13 cellular contexts compared by ENCODE assay signal in the genomic region with DNA sequence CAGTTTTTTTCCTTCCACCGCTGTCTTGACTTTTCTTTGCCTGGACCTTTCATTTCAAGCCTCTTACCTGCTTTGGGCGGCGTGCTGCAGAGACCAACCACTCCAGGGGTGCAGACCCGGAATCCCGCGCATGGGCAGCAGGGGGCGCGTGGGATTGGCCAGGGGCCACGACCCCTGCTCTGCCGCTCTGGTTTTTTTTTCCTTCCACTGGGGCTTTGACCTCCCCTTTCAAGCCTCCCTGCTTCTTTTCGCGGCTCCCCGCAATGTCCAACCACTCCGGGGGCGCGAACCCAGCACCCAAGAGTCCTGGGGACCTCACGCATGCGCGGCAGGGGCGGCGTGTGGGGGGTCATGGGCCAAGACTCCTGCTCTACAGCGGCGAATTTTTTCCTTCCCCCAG.
DNase-seq lines count a peak whose midpoint lies in the region; ATAC-seq and TF ChIP-seq lines count a peak whose summit lies in the region.
"Had no signal": no experiment of that assay in that cellular context is flagged by ENCODE, and none has a peak within 500 bp of the region (broad histone marks: within the 10 kb centered on the region; RNA-seq: fewer than 3 reads in every experiment).

No MANE protein-coding gene starts in this region.

- H3K4me3 Mint-ChIP-seq in natural killer cell treated with Interleukin-12 subunit alpha and Interleukin-12 subunit beta and Interleukin-15 and Interleukin-18, amount 100 ng/mL, for 72 hours, result no peak overlapping the region
- H3K4me3 Mint-ChIP-seq in WTC11, result no peak overlapping the region
- H3K4me3 Mint-ChIP-seq in natural killer cell, result no peak overlapping the region
- H3K4me3 Mint-ChIP-seq: activated naive CD8-positive, alpha-beta T cell treated with anti-CD3 and anti-CD28 coated beads for 36 hours; naive thymus-derived CD8-positive, alpha-beta T cell had no signal

- intact Hi-C loops in natural killer cell (cut with micrococcal nuclease), result no loop called here

- TF ChIP-seq CTCF in WTC11 (IDR thresholded peaks at IDR 0.05), result no peak
- TF ChIP-seq CTCF in natural killer cell (IDR thresholded peaks at IDR 0.05), result no peak

- H3K9me3 Mint-ChIP-seq in natural killer cell treated with Interleukin-12 subunit alpha and Interleukin-12 subunit beta and Interleukin-15 and Interleukin-18, amount 100 ng/mL, for 72 hours, result no peaks in the 10 kb centered on the region
- H3K9me3 Mint-ChIP-seq in WTC11 (no peaks in the 10 kb centered on the region), natural killer cell (peaks cover 0 to 4% of the 10 kb centered on the region in 2 donors)

- in situ Hi-C loops in Caki2 (cut with HindIII; ENCODE audit: low pct_unique_long_range_greater_than_20kb, low sequenced_read_pairs), result no loop called here
- in situ Hi-C loops in SK-MEL-5 (cut with HindIII; ENCODE audit: low pct_unique_long_range_greater_than_20kb, low sequenced_read_pairs), result no loop called here

- no peaks in the 10 kb centered on the region for H3K36me3 Mint-ChIP-seq in natural killer cell treated with Interleukin-12 subunit alpha and Interleukin-12 subunit beta and Interleukin-15 and Interleukin-18, amount 100 ng/mL, for 72 hours
- H3K36me3 Mint-ChIP-seq in WTC11 (peaks cover 17% of the 10 kb centered on the region), natural killer cell (no peaks in the 10 kb centered on the region)
- H3K36me3 Mint-ChIP-seq: naive thymus-derived CD8-positive, alpha-beta T cell had no signal

- H3K27me3 Mint-ChIP-seq in natural killer cell treated with Interleukin-12 subunit alpha and Interleukin-12 subunit beta and Interleukin-15 and Interleukin-18, amount 100 ng/mL, for 72 hours, result no peaks in the 10 kb centered on the region
- H3K27me3 Mint-ChIP-seq in WTC11 (ENCODE audit: low read depth) (no peaks in the 10 kb centered on the region; the same call in 1 of the 2 replicates), natural killer cell (ENCODE audit: low read depth in 2 of 2) (no peaks in the 10 kb centered on the region)
- H3K27me3 Mint-ChIP-seq: activated naive CD8-positive, alpha-beta T cell treated with anti-CD3 and anti-CD28 coated beads for 36 hours had no signal

- no peak for ATAC-seq in natural killer cell treated with Interleukin-12 subunit alpha and Interleukin-12 subunit beta and Interleukin-15 and Interleukin-18, amount 100 ng/mL, for 72 hours
- ATAC-seq in GM19467 (IDR thresholded peaks at IDR 0.05; ENCODE audit: unreplicated experiment) (no peak), WTC11 (no peak), natural killer cell (no peak)
- ATAC-seq: naive thymus-derived CD8-positive, alpha-beta T cell had no signal

- POLR2A ChIA-PET in WTC11 (lab: Charles Lee), result no interaction called here

- peak; percentile 94 for DNase-seq in 8988T
- DNase-seq in Caki2 (ENCODE audit: low read depth), result peak; percentile 27
- peak; percentile 71 for DNase-seq in LoVo (ENCODE audit: low spot score)
- peak; percentile 56 for DNase-seq in SK-MEL-5 (ENCODE audit: low read depth, low spot score)
- DNase-seq in natural killer cell treated with Interleukin-12 subunit alpha and Interleukin-12 subunit beta and Interleukin-15 and Interleukin-18, amount 100 ng/mL, for 72 hours (ENCODE audit: low spot score), result no peak
- no peak for DNase-seq in WTC11 (ENCODE audit: low spot score)
- no peak for DNase-seq in natural killer cell
- DNase-seq: activated CD4-positive, CD25-positive, alpha-beta regulatory T cell treated with anti-CD3 and anti-CD28 coated beads, Interleukin-2, amount 50 U/mL, for 72 hours; activated naive CD8-positive, alpha-beta T cell treated with anti-CD3 and anti-CD28 coated beads for 36 hours; activated T-cell treated with anti-CD3 and anti-CD28 coated beads for 4 hours; IMR-90; naive thymus-derived CD8-positive, alpha-beta T cell had no signal

- H3K4me1 Mint-ChIP-seq in natural killer cell treated with Interleukin-12 subunit alpha and Interleukin-12 subunit beta and Interleukin-15 and Interleukin-18, amount 100 ng/mL, for 72 hours (ENCODE audit: low read depth in 2 of 2), result no peaks in the 10 kb centered on the region
- H3K4me1 Mint-ChIP-seq in WTC11 (no peaks in the 10 kb centered on the region), natural killer cell (no peaks in the 10 kb centered on the region)
- H3K4me1 Mint-ChIP-seq: activated naive CD8-positive, alpha-beta T cell treated with anti-CD3 and anti-CD28 coated beads for 36 hours; naive thymus-derived CD8-positive, alpha-beta T cell had no signal

- no peak overlapping the region for H3K27ac Mint-ChIP-seq in natural killer cell treated with Interleukin-12 subunit alpha and Interleukin-12 subunit beta and Interleukin-15 and Interleukin-18, amount 100 ng/mL, for 72 hours
- H3K27ac Mint-ChIP-seq in WTC11 (no peak overlapping the region), natural killer cell (no peak overlapping the region)
- H3K27ac Mint-ChIP-seq: activated naive CD8-positive, alpha-beta T cell treated with anti-CD3 and anti-CD28 coated beads for 36 hours had no signal

- CTCF ChIA-PET in WTC11 (lab: Charles Lee), result no interaction called here

TF ChIP-seq in WTC11, 78 proteins besides CTCF, POLR2A, EP300 and RAD21 (continues in another document):
- TF ChIP-seq CBFB (CRISPR knock-in tag; IDR thresholded peaks at IDR 0.05; ENCODE audit: low read depth) (no peak), IRF2 (CRISPR knock-in tag; IDR thresholded peaks at IDR 0.05; ENCODE audit: borderline replicate concordance, low read depth) (no peak), ELF4 (CRISPR knock-in tag; IDR thresholded peaks at IDR 0.05; ENCODE audit: low read depth) (no peak), GRHL2 (CRISPR knock-in tag; IDR thresholded peaks at IDR 0.05; ENCODE audit: insufficient replicate concordance, severe bottlenecking) (no peak)
- TF ChIP-seq, protein P1, sequence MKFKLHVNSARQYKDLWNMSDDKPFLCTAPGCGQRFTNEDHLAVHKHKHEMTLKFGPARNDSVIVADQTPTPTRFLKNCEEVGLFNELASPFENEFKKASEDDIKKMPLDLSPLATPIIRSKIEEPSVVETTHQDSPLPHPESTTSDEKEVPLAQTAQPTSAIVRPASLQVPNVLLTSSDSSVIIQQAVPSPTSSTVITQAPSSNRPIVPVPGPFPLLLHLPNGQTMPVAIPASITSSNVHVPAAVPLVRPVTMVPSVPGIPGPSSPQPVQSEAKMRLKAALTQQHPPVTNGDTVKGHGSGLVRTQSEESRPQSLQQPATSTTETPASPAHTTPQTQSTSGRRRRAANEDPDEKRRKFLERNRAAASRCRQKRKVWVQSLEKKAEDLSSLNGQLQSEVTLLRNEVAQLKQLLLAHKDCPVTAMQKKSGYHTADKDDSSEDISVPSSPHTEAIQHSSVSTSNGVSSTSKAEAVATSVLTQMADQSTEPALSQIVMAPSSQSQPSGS (CRISPR knock-in tag; IDR thresholded peaks at IDR 0.05; ENCODE audit: borderline replicate concordance, low read depth), result no peak
- TF ChIP-seq, protein P2, sequence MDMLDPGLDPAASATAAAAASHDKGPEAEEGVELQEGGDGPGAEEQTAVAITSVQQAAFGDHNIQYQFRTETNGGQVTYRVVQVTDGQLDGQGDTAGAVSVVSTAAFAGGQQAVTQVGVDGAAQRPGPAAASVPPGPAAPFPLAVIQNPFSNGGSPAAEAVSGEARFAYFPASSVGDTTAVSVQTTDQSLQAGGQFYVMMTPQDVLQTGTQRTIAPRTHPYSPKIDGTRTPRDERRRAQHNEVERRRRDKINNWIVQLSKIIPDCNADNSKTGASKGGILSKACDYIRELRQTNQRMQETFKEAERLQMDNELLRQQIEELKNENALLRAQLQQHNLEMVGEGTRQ (CRISPR knock-in tag; IDR thresholded peaks at IDR 0.05), result no peak
- TF ChIP-seq, protein P3, sequence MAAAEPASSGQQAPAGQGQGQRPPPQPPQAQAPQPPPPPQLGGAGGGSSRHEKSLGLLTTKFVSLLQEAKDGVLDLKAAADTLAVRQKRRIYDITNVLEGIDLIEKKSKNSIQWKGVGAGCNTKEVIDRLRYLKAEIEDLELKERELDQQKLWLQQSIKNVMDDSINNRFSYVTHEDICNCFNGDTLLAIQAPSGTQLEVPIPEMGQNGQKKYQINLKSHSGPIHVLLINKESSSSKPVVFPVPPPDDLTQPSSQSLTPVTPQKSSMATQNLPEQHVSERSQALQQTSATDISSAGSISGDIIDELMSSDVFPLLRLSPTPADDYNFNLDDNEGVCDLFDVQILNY (CRISPR knock-in tag; IDR thresholded peaks at IDR 0.05), result no peak
- TF ChIP-seq, protein P4, sequence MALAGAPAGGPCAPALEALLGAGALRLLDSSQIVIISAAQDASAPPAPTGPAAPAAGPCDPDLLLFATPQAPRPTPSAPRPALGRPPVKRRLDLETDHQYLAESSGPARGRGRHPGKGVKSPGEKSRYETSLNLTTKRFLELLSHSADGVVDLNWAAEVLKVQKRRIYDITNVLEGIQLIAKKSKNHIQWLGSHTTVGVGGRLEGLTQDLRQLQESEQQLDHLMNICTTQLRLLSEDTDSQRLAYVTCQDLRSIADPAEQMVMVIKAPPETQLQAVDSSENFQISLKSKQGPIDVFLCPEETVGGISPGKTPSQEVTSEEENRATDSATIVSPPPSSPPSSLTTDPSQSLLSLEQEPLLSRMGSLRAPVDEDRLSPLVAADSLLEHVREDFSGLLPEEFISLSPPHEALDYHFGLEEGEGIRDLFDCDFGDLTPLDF (CRISPR knock-in tag; IDR thresholded peaks at IDR 0.05), result no peak
- TF ChIP-seq, protein P5, sequence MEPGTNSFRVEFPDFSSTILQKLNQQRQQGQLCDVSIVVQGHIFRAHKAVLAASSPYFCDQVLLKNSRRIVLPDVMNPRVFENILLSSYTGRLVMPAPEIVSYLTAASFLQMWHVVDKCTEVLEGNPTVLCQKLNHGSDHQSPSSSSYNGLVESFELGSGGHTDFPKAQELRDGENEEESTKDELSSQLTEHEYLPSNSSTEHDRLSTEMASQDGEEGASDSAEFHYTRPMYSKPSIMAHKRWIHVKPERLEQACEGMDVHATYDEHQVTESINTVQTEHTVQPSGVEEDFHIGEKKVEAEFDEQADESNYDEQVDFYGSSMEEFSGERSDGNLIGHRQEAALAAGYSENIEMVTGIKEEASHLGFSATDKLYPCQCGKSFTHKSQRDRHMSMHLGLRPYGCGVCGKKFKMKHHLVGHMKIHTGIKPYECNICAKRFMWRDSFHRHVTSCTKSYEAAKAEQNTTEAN (CRISPR knock-in tag; IDR thresholded peaks at IDR 0.05), result no peak

Comparison
In these comparisons a context has a peak if more than half of its experiments do, and no peak if none do; other contexts are left out.
1. DNase-seq: peak in 8988T (single experiment), Caki2 (single experiment), LoVo (single experiment) and SK-MEL-5 (single experiment); none in natural killer cell treated with Interleukin-12 subunit alpha and Interleukin-12 subunit beta and Interleukin-15 and Interleukin-18, amount 100 ng/mL, for 72 hours (single experiment), WTC11 (single experiment) and natural killer cell (single experiment).